ENCODE assay signal across 8 cellular contexts in the genomic region with DNA sequence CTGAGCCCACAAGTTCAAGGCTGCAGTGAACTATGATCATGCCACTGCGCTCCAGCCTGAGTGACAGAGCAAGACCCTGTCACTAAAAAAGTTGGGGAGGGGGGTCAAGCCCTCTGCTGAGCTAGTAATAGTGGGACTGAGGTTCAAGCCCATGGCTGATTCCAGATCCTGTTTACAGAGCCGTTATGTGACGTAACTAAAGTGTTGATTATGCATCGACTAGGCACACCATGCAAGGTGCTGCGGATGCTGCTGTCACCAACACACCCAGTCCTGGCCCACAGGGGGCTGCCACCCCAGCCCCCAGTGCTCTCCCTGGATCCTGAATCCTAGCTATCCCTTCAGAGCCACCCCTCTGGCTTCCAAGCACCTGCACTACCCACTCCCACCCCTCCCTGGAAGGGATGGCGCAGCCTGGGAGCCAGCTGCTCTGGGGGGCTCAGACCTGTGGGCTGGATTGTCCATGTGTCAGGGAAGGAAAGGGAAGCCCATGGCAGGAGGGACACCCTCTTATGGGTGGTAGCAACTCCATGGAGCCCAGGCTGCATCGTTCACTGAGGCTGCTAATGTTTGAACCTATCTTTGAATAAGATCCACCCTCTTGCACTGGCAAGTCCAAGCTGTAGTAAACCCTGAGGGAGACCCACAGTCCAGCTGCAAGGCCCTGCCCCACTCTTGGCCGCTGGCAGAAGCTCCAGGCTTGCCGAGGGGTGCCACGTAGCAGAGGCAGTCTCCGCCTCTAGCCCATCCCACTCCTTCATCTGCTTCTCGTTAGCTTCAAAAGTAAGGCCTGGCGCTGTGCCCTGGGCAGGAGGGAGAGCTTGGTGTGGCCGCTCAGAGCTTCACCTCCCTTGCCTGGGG.
DNase-seq lines count a peak whose midpoint lies in the region; ATAC-seq, FAIRE-seq and TF ChIP-seq lines count a peak whose summit lies in the region.

No MANE protein-coding gene starts in this region.

- H3K36me3 ChIP-seq in HAP-1 (replicated peaks) (no peaks in the 10 kb centered on the region), OCI-LY1 (ENCODE audit: insufficient read depth, low read length) (no peaks in the 10 kb centered on the region), pancreas (no peaks in the 10 kb centered on the region)

- no peaks in the 10 kb centered on the region for H3K9me2 ChIP-seq in OCI-LY1 (ENCODE audit: low read depth, low read length)

- FAIRE-seq in pancreas (lab: Jason Lieb, UNC) (peak; percentile 47), RCC 7860 (lab: Jason Lieb, UNC) (no peak)

- peaks cover 17% of the 10 kb centered on the region for H3K4me1 Mint-ChIP-seq in activated T-cell treated with anti-CD3 and anti-CD28 coated beads, Interleukin-2, amount 50 U/mL, for 24 hours (ENCODE audit: low read depth)

- no peaks in the 10 kb centered on the region for H4K20me1 ChIP-seq in OCI-LY1 (ENCODE audit: insufficient read depth, low read length)

- ATAC-seq in pancreas: peak; percentile 74 to 84 (median 80)
- ATAC-seq in HG03139 (IDR thresholded peaks at IDR 0.05; ENCODE audit: unreplicated experiment): no peak
- no peak for ATAC-seq in GM19351 (IDR thresholded peaks at IDR 0.05; ENCODE audit: unreplicated experiment)

- H3K27ac ChIP-seq in OCI-LY1 (ENCODE audit: low read depth, low read length, poor library complexity, severe bottlenecking): no peak overlapping the region
- peak overlapping the region; percentile 19 to 87 (median 63) for H3K27ac ChIP-seq in pancreas

- H2AFZ ChIP-seq in OCI-LY1 (ENCODE audit: low read length): no peak overlapping the region

- H3K9me3 ChIP-seq in HAP-1 (no peaks in the 10 kb centered on the region), OCI-LY1 (ENCODE audit: low read length) (no peaks in the 10 kb centered on the region), pancreas (no peaks in the 10 kb centered on the region)

- in situ Hi-C loops in HAP-1 (cut with MboI; ENCODE audit: low sequenced_read_pairs): no loop called here

- H3K4me1 ChIP-seq in HAP-1: peaks cover 40% of the 10 kb centered on the region
- peaks cover 32% of the 10 kb centered on the region for H3K4me1 ChIP-seq in OCI-LY1 (ENCODE audit: insufficient read depth, low read length, severe bottlenecking)
- peaks cover 25 to 35% (median 27%) of the 10 kb centered on the region in 3 donors for H3K4me1 ChIP-seq in pancreas

- peaks cover 3% of the 10 kb centered on the region for H3K27me3 Mint-ChIP-seq in activated T-cell treated with anti-CD3 and anti-CD28 coated beads, Interleukin-2, amount 50 U/mL, for 24 hours

- H3F3A ChIP-seq in OCI-LY1 (ENCODE audit: insufficient read depth, low read length): no peaks in the 10 kb centered on the region

- no peaks in the 10 kb centered on the region for H3K9me3 Mint-ChIP-seq in activated T-cell treated with anti-CD3 and anti-CD28 coated beads, Interleukin-2, amount 50 U/mL, for 24 hours

- H3K36me3 Mint-ChIP-seq in activated T-cell treated with anti-CD3 and anti-CD28 coated beads, Interleukin-2, amount 50 U/mL, for 24 hours (ENCODE audit: low read depth): no peaks in the 10 kb centered on the region

- no peak for TF ChIP-seq CTCF in OCI-LY1 (IDR thresholded peaks at IDR 0.05; ENCODE audit: low read length)
- TF ChIP-seq CTCF in pancreas (IDR thresholded peaks at IDR 0.05): no peak

- 22 to 26% methylated on average over 14 of the region's 14 CpGs for WGBS in pancreas, 2 donors

- DNase-seq in HAP-1 (ENCODE audit: low spot score in 2 of 2): peak; percentile 19 to 82
- DNase-seq in fibroblast of gingiva (ENCODE audit: low read depth): peak; percentile 99
- DNase-seq in pancreas: peak; percentile 85 to 97 (median 92)
- no peak for DNase-seq in activated T-cell treated with anti-CD3 and anti-CD28 coated beads, Interleukin-2, amount 50 U/mL, for 24 hours
- no peak for DNase-seq in RCC 7860 (ENCODE audit: low spot score)

- H3K4me3 ChIP-seq in HAP-1: no peak overlapping the region
- H3K4me3 ChIP-seq in OCI-LY1 (ENCODE audit: low read depth, low read length, poor library complexity, severe bottlenecking): no peak overlapping the region
- H3K4me3 ChIP-seq in pancreas: peak overlapping the region in 1 of 4 donors; percentile 14

- no peak overlapping the region for H3K4me3 Mint-ChIP-seq in activated T-cell treated with anti-CD3 and anti-CD28 coated beads, Interleukin-2, amount 50 U/mL, for 24 hours

- H3K79me2 ChIP-seq in OCI-LY1 (ENCODE audit: insufficient read depth, low read length): no peaks in the 10 kb centered on the region

- no peak overlapping the region for H3K9ac ChIP-seq in OCI-LY1 (ENCODE audit: low read length)

- peak overlapping the region; percentile 24; the same call in 1 of the 2 replicates for H3K4me2 ChIP-seq in OCI-LY1 (ENCODE audit: low read length)

- intact Hi-C loops in pancreas (cut with DNase I): no loop called here

- no peak overlapping the region for H3K27ac Mint-ChIP-seq in activated T-cell treated with anti-CD3 and anti-CD28 coated beads, Interleukin-2, amount 50 U/mL, for 24 hours

- H3K27me3 ChIP-seq in HAP-1 (ENCODE audit: low read depth) (no peaks in the 10 kb centered on the region), OCI-LY1 (ENCODE audit: insufficient read depth, low read length) (no peaks in the 10 kb centered on the region), pancreas (no peaks in the 10 kb centered on the region)

Comparison
In these comparisons a context has a peak if more than half of its experiments do, and no peak if none do; other contexts are left out.
1. DNase-seq: peak in HAP-1 (2 of 2), fibroblast of gingiva (single experiment) and pancreas (6 of 6); none in activated T-cell treated with anti-CD3 and anti-CD28 coated beads, Interleukin-2, amount 50 U/mL, for 24 hours (single experiment) and RCC 7860 (single experiment).
2. ATAC-seq: peak in pancreas (4 of 4); none in HG03139 (single experiment) and GM19351 (single experiment).